Comparison of ENCODE assay signal across 8 cellular contexts in genomic region chr11:90476442-90477007, GRCh38.
DNase-seq lines count a peak whose midpoint lies in the region; ATAC-seq and TF ChIP-seq lines count a peak whose summit lies in the region.

No MANE protein-coding gene starts in this region.

- intact Hi-C loops in left ventricle myocardium inferior (cut with micrococcal nuclease) = no loop called here
- intact Hi-C loops in Right ventricle myocardium superior (cut with DNase I) = no loop called here
- intact Hi-C loops in PC-9 (cut with micrococcal nuclease; ENCODE audit: unreplicated experiment) = no loop called here
- intact Hi-C loops in psoas muscle (cut with DNase I) = no loop called here
- intact Hi-C loops in natural killer cell (cut with micrococcal nuclease) = no loop called here

- H3K27me3 ChIP-seq in left ventricle myocardium inferior (ENCODE audit: low read depth) (no peaks in the 10 kb centered on the region), PC-9 (ENCODE audit: insufficient read depth, low read depth) (no peaks in the 10 kb centered on the region), psoas muscle (ENCODE audit: insufficient read depth in 3 of 3, low read length in 2 of 3) (no peaks in the 10 kb centered on the region)

- CTCF ChIA-PET in PC-9 (lab: Charles Lee) = no interaction called here

- H3K27ac ChIP-seq in left ventricle myocardium inferior (replicated peaks) = no peak overlapping the region
- no peak overlapping the region for H3K27ac ChIP-seq in PC-9
- H3K27ac ChIP-seq in epithelial cell of prostate = no peak overlapping the region
- H3K27ac ChIP-seq in psoas muscle = no peak overlapping the region

- TF ChIP-seq CTCF in left ventricle myocardium inferior (IDR thresholded peaks at IDR 0.05; ENCODE audit: borderline replicate concordance) (peak; percentile 63), PC-9 (conservative IDR thresholded peaks at IDR 0.05) (peak; percentile 71), psoas muscle (IDR thresholded peaks at IDR 0.05) (peak; percentile 69), natural killer cell (IDR thresholded peaks at IDR 0.05) (no peak)

- H3K27ac Mint-ChIP-seq in natural killer cell = no peak overlapping the region
- H3K27ac Mint-ChIP-seq in effector memory CD8-positive, alpha-beta T cell = no peak overlapping the region

- no peaks in the 10 kb centered on the region for H3K9me2 ChIP-seq in PC-9 (ENCODE audit: insufficient read depth)

- H3K9me3 Mint-ChIP-seq in natural killer cell = peaks cover 2 to 8% of the 10 kb centered on the region in 2 donors
- peaks cover 0 to 3% of the 10 kb centered on the region in 2 donors for H3K9me3 Mint-ChIP-seq in effector memory CD8-positive, alpha-beta T cell

- H3K4me1 ChIP-seq in left ventricle myocardium inferior (peaks cover 8% of the 10 kb centered on the region), PC-9 (replicated peaks; ENCODE audit: insufficient read depth) (no peaks in the 10 kb centered on the region), psoas muscle (peaks cover 4% of the 10 kb centered on the region)

- WGBS in psoas muscle, 3 donors = 41 to 49% (median 42%) methylated on average over 2 of the region's 2 CpGs

- peaks cover 4% of the 10 kb centered on the region for H3K9me3 ChIP-seq in left ventricle myocardium inferior (replicated peaks)
- H3K9me3 ChIP-seq in PC-9 (ENCODE audit: insufficient read depth, low read depth) = no peaks in the 10 kb centered on the region
- no peaks in the 10 kb centered on the region for H3K9me3 ChIP-seq in psoas muscle

- no peaks in the 10 kb centered on the region for H3F3A ChIP-seq in PC-9 (ENCODE audit: insufficient read depth, low read depth)

- H3K36me3 Mint-ChIP-seq in natural killer cell = no peaks in the 10 kb centered on the region
- no peaks in the 10 kb centered on the region for H3K36me3 Mint-ChIP-seq in effector memory CD8-positive, alpha-beta T cell (ENCODE audit: insufficient read depth)

- no peaks in the 10 kb centered on the region for H3K4me1 Mint-ChIP-seq in natural killer cell
- no peaks in the 10 kb centered on the region for H3K4me1 Mint-ChIP-seq in effector memory CD8-positive, alpha-beta T cell (ENCODE audit: low read depth in 2 of 2)

- POLR2A ChIA-PET in PC-9 (lab: Charles Lee; ENCODE audit: unreplicated experiment) = no interaction called here

- no peak for DNase-seq in left ventricle myocardium inferior
- no peak for DNase-seq in Right ventricle myocardium superior
- peak; percentile 25 to 57 for DNase-seq in PC-9
- DNase-seq in epithelial cell of prostate (ENCODE audit: low read depth, low spot score) = peak; percentile 33
- DNase-seq in psoas muscle = no peak
- no peak for DNase-seq in natural killer cell
- DNase-seq in effector memory CD8-positive, alpha-beta T cell = no peak

- H4K20me1 ChIP-seq in PC-9 (ENCODE audit: insufficient read depth) = no peaks in the 10 kb centered on the region

- H3K4me2 ChIP-seq in PC-9 = no peak overlapping the region

- H3K79me2 ChIP-seq in PC-9 (ENCODE audit: low read depth) = no peaks in the 10 kb centered on the region

- no peak overlapping the region for H3K4me3 ChIP-seq in left ventricle myocardium inferior
- no peak overlapping the region for H3K4me3 ChIP-seq in PC-9
- no peak overlapping the region for H3K4me3 ChIP-seq in psoas muscle

- BruUV-seq in PC-9 (replicated peaks; lab: Mats Ljungman, UMichigan) = no TSS peak

- H3K27me3 Mint-ChIP-seq in natural killer cell (ENCODE audit: low read depth in 2 of 2) = no peaks in the 10 kb centered on the region
- H3K27me3 Mint-ChIP-seq in effector memory CD8-positive, alpha-beta T cell = no peaks in the 10 kb centered on the region

- H3K4me3 Mint-ChIP-seq in natural killer cell = no peak overlapping the region
- no peak overlapping the region for H3K4me3 Mint-ChIP-seq in effector memory CD8-positive, alpha-beta T cell

- no peak overlapping the region for H2AFZ ChIP-seq in PC-9

- H3K36me3 ChIP-seq in left ventricle myocardium inferior (no peaks in the 10 kb centered on the region), PC-9 (ENCODE audit: low read depth) (no peaks in the 10 kb centered on the region), psoas muscle (ENCODE audit: insufficient read depth in 1 of 2, low read depth in 1 of 2) (no peaks in the 10 kb centered on the region)

- no peak for ATAC-seq in Right ventricle myocardium superior (ENCODE audit: poor library complexity)
- peak; percentile 78 for ATAC-seq in HG03342 (IDR thresholded peaks at IDR 0.05; ENCODE audit: unreplicated experiment)
- peak; percentile 46 to 87 (median 64) for ATAC-seq in psoas muscle
- ATAC-seq in natural killer cell = no peak
- no peak for ATAC-seq in effector memory CD8-positive, alpha-beta T cell (replicated peaks)

Comparison
In these comparisons a context has a peak if more than half of its experiments do, and no peak if none do; other contexts are left out.
1. DNase-seq: peak in PC-9 (2 of 2) and epithelial cell of prostate (single experiment); none in left ventricle myocardium inferior (single experiment), Right ventricle myocardium superior (single experiment), psoas muscle (0 of 2), natural killer cell (single experiment) and effector memory CD8-positive, alpha-beta T cell (0 of 3).
2. ATAC-seq: peak in HG03342 (single experiment) and psoas muscle (4 of 4); none in Right ventricle myocardium superior (single experiment), natural killer cell (0 of 3) and effector memory CD8-positive, alpha-beta T cell (single experiment).